9 cellular contexts compared by ENCODE assay signal in the genomic region with DNA sequence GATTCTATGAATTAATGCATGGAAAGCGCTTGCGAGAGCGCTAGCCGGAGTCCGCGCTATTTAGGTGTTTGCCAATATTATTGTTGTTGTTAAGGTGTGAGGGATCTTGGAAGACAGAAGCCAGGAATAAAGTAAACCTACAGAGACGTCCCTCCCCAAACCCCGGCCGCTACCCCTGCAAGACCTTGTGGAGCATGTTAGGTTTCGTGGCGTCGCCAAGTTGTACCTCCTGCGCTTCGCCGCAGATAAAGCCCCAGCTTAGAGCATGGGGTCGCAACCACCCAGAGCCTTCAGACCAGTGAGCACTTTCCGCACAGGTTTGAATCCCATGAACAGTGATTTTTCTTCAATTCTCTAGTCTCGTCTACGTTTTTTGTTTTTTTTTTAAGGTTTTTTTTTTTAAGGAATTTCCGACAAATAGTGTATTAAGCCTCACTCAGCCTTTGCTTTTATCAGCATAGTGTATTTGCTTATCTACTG. TPM values are rescaled to one million over a fixed set of nuclear protein-coding genes. Genes with fewer than 3 reads are reported as not detected.
DNase-seq lines count a peak whose midpoint lies in the region; ATAC-seq and TF ChIP-seq lines count a peak whose summit lies in the region.
"Had no signal": no experiment of that assay in that cellular context is flagged by ENCODE, and none has a peak within 500 bp of the region (broad histone marks: within the 10 kb centered on the region; RNA-seq: fewer than 3 reads in every experiment).

No MANE protein-coding gene starts in this region.

- H3K27ac ChIP-seq in SK-N-SH (ENCODE audit: low read depth in 2 of 2, low read length in 1 of 2) (no peak overlapping the region), skeletal muscle tissue (ENCODE audit: low read depth, low read length) (no peak overlapping the region)

- peaks cover 20% of the 10 kb centered on the region for H3K9me3 Mint-ChIP-seq in glutamatergic neuron (ENCODE audit: unreplicated experiment)

- peak overlapping the region; percentile 76 for H3K4me2 ChIP-seq in SK-N-SH

- H3K36me3 ChIP-seq in SK-N-SH (replicated peaks in 1 of 2; ENCODE audit: control insufficient read depth in 1 of 2, insufficient read depth in 2 of 2, low read length in 1 of 2) (no peaks in the 10 kb centered on the region), skeletal muscle tissue (ENCODE audit: control insufficient read depth in 3 of 3, insufficient read depth in 3 of 3, low read length in 3 of 3) (no peaks in the 10 kb centered on the region)

- H3K27me3 ChIP-seq in SK-N-SH (ENCODE audit: insufficient read depth) (peaks cover 52% of the 10 kb centered on the region; the same call in 1 of the 2 replicates), skeletal muscle tissue (ENCODE audit: control insufficient read depth in 3 of 3, insufficient read depth in 3 of 3, low read length in 3 of 3) (peaks cover 45 to 61% (median 53%) of the 10 kb centered on the region in 3 donors)

- H3K9me3 ChIP-seq in SK-N-SH: no peaks in the 10 kb centered on the region
- H3K9me3 ChIP-seq in skeletal muscle tissue (ENCODE audit: control insufficient read depth in 3 of 3, low read length in 3 of 3): peaks cover 0 to 5% (median 2%) of the 10 kb centered on the region in 3 donors

- TF ChIP-seq RAD21 in SK-N-SH (IDR thresholded peaks at IDR 0.05; ENCODE audit: low read length): no peak

- H3K4me3 Mint-ChIP-seq in glutamatergic neuron (ENCODE audit: unreplicated experiment): peak overlapping the region; percentile 98

- TF ChIP-seq EP300 in SK-N-SH (IDR thresholded peaks at IDR 0.05; ENCODE audit: borderline replicate concordance in 1 of 2, low read depth in 1 of 2, low read length in 1 of 2): no peak

- no peaks in the 10 kb centered on the region for H3K79me2 ChIP-seq in SK-N-SH (ENCODE audit: insufficient read depth)

- TF ChIP-seq CTCF in SK-N-SH (IDR thresholded peaks at IDR 0.05) (no peak), WI38 (IDR thresholded peaks at IDR 0.05; ENCODE audit: low read depth, low read length) (no peak), glutamatergic neuron (IDR thresholded peaks at IDR 0.05; ENCODE audit: partially characterized antibody, unreplicated experiment) (no peak)

- no peak overlapping the region for H3K27ac Mint-ChIP-seq in glutamatergic neuron (ENCODE audit: unreplicated experiment)

- H3K9ac ChIP-seq in SK-N-SH (no peak overlapping the region), skeletal muscle tissue (ENCODE audit: low read depth in 1 of 3, low read length in 3 of 3) (peak overlapping the region in 1 of 3 donors; percentile 63)

- H3K4me3 ChIP-seq in SK-N-SH (ENCODE audit: low read depth in 2 of 2, low read length in 1 of 2): peak overlapping the region; percentile 42 to 57
- peak overlapping the region; percentile 65 for H3K4me3 ChIP-seq in WI38 (ENCODE audit: low read depth, low read length)
- peak overlapping the region; percentile 47 to 70 (median 67) for H3K4me3 ChIP-seq in skeletal muscle tissue (ENCODE audit: low read length in 3 of 3)

- H3K4me1 ChIP-seq in SK-N-SH (ENCODE audit: control insufficient read depth in 1 of 2, insufficient read depth in 2 of 2, low read depth in 1 of 2, low read length in 1 of 2): peaks cover 0 to 15% of the 10 kb centered on the region in 2 experiments; a peak in 3 of 4 replicates
- H3K4me1 ChIP-seq in skeletal muscle tissue (ENCODE audit: control insufficient read depth in 3 of 3, insufficient read depth in 3 of 3, low read length in 3 of 3): peaks cover 18 to 31% (median 24%) of the 10 kb centered on the region in 3 donors

- CTCF ChIA-PET in SK-N-SH (lab: Yijun Ruan, JAX): no interaction called here

- H3K36me3 Mint-ChIP-seq in glutamatergic neuron (ENCODE audit: unreplicated experiment): peaks cover 5% of the 10 kb centered on the region

- WGBS in SK-N-SH (ENCODE audit: low lambda C conversion rate): 13% methylated on average over 20 of the region's 20 CpGs

- no peaks in the 10 kb centered on the region for H3K9me2 ChIP-seq in SK-N-SH

- no peaks in the 10 kb centered on the region for H4K20me1 ChIP-seq in SK-N-SH (ENCODE audit: insufficient read depth)

- H2AFZ ChIP-seq in SK-N-SH (ENCODE audit: low read depth): peak overlapping the region; percentile 86

- POLR2A ChIA-PET in SK-N-SH (lab: Yijun Ruan, JAX): no interaction called here

- no peak for DNase-seq in SK-N-SH
- peak; percentile 28 for DNase-seq in glutamatergic neuron
- no peak for DNase-seq in RPMI8226
- DNase-seq in NCI-H510A (lab: John Stamatoyannopoulos, UW): no peak
- DNase-seq: 8988T had no signal

- ATAC-seq in SK-N-SH treated with all-trans-retinoic acid at 6 μM for 48 hours (no peak; the same call in 2 of the 3 replicates), HG03565 (IDR thresholded peaks at IDR 0.05; ENCODE audit: unreplicated experiment) (no peak)

- H3F3A ChIP-seq in SK-N-SH (replicated peaks; ENCODE audit: insufficient read depth): peaks cover 1% of the 10 kb centered on the region

- peaks cover 16% of the 10 kb centered on the region for H3K27me3 Mint-ChIP-seq in glutamatergic neuron (ENCODE audit: unreplicated experiment)

- peaks cover 14% of the 10 kb centered on the region for H3K4me1 Mint-ChIP-seq in glutamatergic neuron (ENCODE audit: low read depth, unreplicated experiment)

TF ChIP-seq in SK-N-SH, 30 proteins besides CTCF, POLR2A, EP300 and RAD21 (continues in another document):
- TF ChIP-seq, protein P1, sequence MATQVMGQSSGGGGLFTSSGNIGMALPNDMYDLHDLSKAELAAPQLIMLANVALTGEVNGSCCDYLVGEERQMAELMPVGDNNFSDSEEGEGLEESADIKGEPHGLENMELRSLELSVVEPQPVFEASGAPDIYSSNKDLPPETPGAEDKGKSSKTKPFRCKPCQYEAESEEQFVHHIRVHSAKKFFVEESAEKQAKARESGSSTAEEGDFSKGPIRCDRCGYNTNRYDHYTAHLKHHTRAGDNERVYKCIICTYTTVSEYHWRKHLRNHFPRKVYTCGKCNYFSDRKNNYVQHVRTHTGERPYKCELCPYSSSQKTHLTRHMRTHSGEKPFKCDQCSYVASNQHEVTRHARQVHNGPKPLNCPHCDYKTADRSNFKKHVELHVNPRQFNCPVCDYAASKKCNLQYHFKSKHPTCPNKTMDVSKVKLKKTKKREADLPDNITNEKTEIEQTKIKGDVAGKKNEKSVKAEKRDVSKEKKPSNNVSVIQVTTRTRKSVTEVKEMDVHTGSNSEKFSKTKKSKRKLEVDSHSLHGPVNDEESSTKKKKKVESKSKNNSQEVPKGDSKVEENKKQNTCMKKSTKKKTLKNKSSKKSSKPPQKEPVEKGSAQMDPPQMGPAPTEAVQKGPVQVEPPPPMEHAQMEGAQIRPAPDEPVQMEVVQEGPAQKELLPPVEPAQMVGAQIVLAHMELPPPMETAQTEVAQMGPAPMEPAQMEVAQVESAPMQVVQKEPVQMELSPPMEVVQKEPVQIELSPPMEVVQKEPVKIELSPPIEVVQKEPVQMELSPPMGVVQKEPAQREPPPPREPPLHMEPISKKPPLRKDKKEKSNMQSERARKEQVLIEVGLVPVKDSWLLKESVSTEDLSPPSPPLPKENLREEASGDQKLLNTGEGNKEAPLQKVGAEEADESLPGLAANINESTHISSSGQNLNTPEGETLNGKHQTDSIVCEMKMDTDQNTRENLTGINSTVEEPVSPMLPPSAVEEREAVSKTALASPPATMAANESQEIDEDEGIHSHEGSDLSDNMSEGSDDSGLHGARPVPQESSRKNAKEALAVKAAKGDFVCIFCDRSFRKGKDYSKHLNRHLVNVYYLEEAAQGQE (IDR thresholded peaks at IDR 0.05; ENCODE audit: low read depth, low read length): no peak

TF ChIP-seq in SK-N-SH treated with all-trans-retinoic acid at 6 μM for 48 hours, 23 proteins besides CTCF, POLR2A, EP300 and RAD21:
- TF ChIP-seq ZFP30 (CRISPR knock-in tag; IDR thresholded peaks at IDR 0.05): no peak
- TF ChIP-seq CSDC2 (CRISPR knock-in tag; IDR thresholded peaks at IDR 0.05): no peak
- no peak for TF ChIP-seq TCF4 (CRISPR knock-in tag; IDR thresholded peaks at IDR 0.05; ENCODE audit: borderline replicate concordance)
- no peak for TF ChIP-seq TOX (CRISPR knock-in tag; IDR thresholded peaks at IDR 0.05; ENCODE audit: borderline replicate concordance)
TF ChIP-seq in SK-N-SH treated with all-trans-retinoic acid at 6 μM for 48 hours: peak in this region for 0.

RNA-seq across cellular contexts. Expression of a gene that starts 16.9 kb away (rescaled TPM):
- 13.7 and 23.2 TPM in 2 replicates for polyA plus RNA-seq in SK-N-SH (2012; rRNA removed)
- 13.4 and 14.3 TPM in 2 replicates for polyA plus RNA-seq in SK-N-SH (2012; cell fraction: cytosol; rRNA removed)
- 29.1 and 43.7 TPM in 2 replicates for polyA plus RNA-seq in SK-N-SH (2012; cell fraction: nucleus; rRNA removed)
- 54.0 TPM for total RNA-seq in glutamatergic neuron (ENCODE audit: unreplicated experiment)
- 18.8 TPM for total RNA-seq in skeletal muscle tissue

RNA-seq across cellular contexts. Expression of a gene that starts 43.8 kb away (rescaled TPM):
- 2.9 and 3.5 TPM in 2 replicates for polyA plus RNA-seq in SK-N-SH (2012; rRNA removed)
- polyA plus RNA-seq in SK-N-SH (2012; cell fraction: cytosol; rRNA removed): 2.5 and 3.3 TPM in 2 replicates
- polyA plus RNA-seq in SK-N-SH (2012; cell fraction: nucleus; rRNA removed): 3.9 and 5.5 TPM in 2 replicates
- total RNA-seq in glutamatergic neuron (ENCODE audit: unreplicated experiment) (7.7 TPM), skeletal muscle tissue (8.4 TPM)

RNA-seq across cellular contexts. Expression of a gene that starts 50.9 kb away (rescaled TPM):
- polyA plus RNA-seq in SK-N-SH (2012; rRNA removed): not detected in 2 replicates
- not detected in 2 replicates for polyA plus RNA-seq in SK-N-SH (2012; cell fraction: cytosol; rRNA removed)
- not detected in 2 replicates for polyA plus RNA-seq in SK-N-SH (2012; cell fraction: nucleus; rRNA removed)
- 0.69 TPM for total RNA-seq in glutamatergic neuron (ENCODE audit: unreplicated experiment)
- total RNA-seq in skeletal muscle tissue: 0.52 TPM

RNA-seq across cellular contexts. Expression of a gene that starts 58.7 kb away (rescaled TPM):
- 11.0 and 14.0 TPM in 2 replicates for polyA plus RNA-seq in SK-N-SH (2012; rRNA removed)
- polyA plus RNA-seq in SK-N-SH (2012; cell fraction: cytosol; rRNA removed): 9.2 and 9.6 TPM in 2 replicates
- polyA plus RNA-seq in SK-N-SH (2012; cell fraction: nucleus; rRNA removed): 39.3 and 45.6 TPM in 2 replicates
- total RNA-seq in glutamatergic neuron (ENCODE audit: unreplicated experiment) (24.8 TPM), skeletal muscle tissue (15.7 TPM)
